ENCODE assay signal across 8 cellular contexts in genomic region chr7:142300689-142301088, GRCh38.
A peak's percentile ranks its signal among the peaks of the same experiment; 100 is the strongest.
DNase-seq lines count a peak whose midpoint lies in the region; ATAC-seq and TF ChIP-seq lines count a peak whose summit lies in the region.

No MANE protein-coding gene starts in this region.

- H3K27ac Mint-ChIP-seq in T-helper 2 cell treated with Interferon-gamma antibody and Interleukin-4, amounts not matched to agents 5 μg/mL and 100 μg/mL, for 36 hours: no peak overlapping the region

- DNase-seq in AG09309 (ENCODE audit: low read depth) (no peak), GM13977 (ENCODE audit: low spot score) (no peak), erythroblast (lab: John Stamatoyannopoulos, UW) (peak; percentile 10 to 34), OCI-M2 (lab: John Stamatoyannopoulos, UW; ENCODE audit: unreplicated experiment) (no peak), HK-2 (ENCODE audit: unreplicated experiment) (no peak)
- no peak for DNase-seq in T-helper 2 cell treated with Interferon-gamma antibody and Interleukin-4, amounts not matched to agents 5 μg/mL and 100 μg/mL, for 36 hours (ENCODE audit: low spot score)

- H3K4me3 ChIP-seq in AG09309 (ENCODE audit: control insufficient read depth, low read depth, low read length): no peak overlapping the region

- no peak for ATAC-seq in HG03135 (IDR thresholded peaks at IDR 0.05; ENCODE audit: unreplicated experiment)
- ATAC-seq in GM21447 (IDR thresholded peaks at IDR 0.05; ENCODE audit: unreplicated experiment): no peak

- no peak for TF ChIP-seq POLR2A in erythroblast (IDR thresholded peaks at IDR 0.05; ENCODE audit: low read length)

- TF ChIP-seq CTCF in AG09309 (IDR thresholded peaks at IDR 0.05; ENCODE audit: control insufficient read depth, insufficient read depth, low read depth, low read length, missing control alignments) (peak; percentile 4), GM13977 (IDR thresholded peaks at IDR 0.05; ENCODE audit: extremely low read depth, insufficient read depth, missing control alignments) (peak; percentile 43)

- H3K36me3 Mint-ChIP-seq in T-helper 2 cell treated with Interferon-gamma antibody and Interleukin-4, amounts not matched to agents 5 μg/mL and 100 μg/mL, for 36 hours (ENCODE audit: low read depth): no peaks in the 10 kb centered on the region

- H3K4me1 Mint-ChIP-seq in T-helper 2 cell treated with Interferon-gamma antibody and Interleukin-4, amounts not matched to agents 5 μg/mL and 100 μg/mL, for 36 hours (ENCODE audit: low read depth): peaks cover 5% of the 10 kb centered on the region

- in situ Hi-C loops in GM13977 (cut with MboI; ENCODE audit: low pct_unique_long_range_greater_than_20kb, low sequenced_read_pairs, unreplicated experiment): loop anchor here (10.0 kb wide), 1 partner anchor 54 kb away; no protein-coding TSS in a partner anchor

- no peaks in the 10 kb centered on the region for H3K9me3 Mint-ChIP-seq in T-helper 2 cell treated with Interferon-gamma antibody and Interleukin-4, amounts not matched to agents 5 μg/mL and 100 μg/mL, for 36 hours

- H3K27me3 Mint-ChIP-seq in T-helper 2 cell treated with Interferon-gamma antibody and Interleukin-4, amounts not matched to agents 5 μg/mL and 100 μg/mL, for 36 hours (ENCODE audit: low read depth): peaks cover 21% of the 10 kb centered on the region

- H3K4me3 Mint-ChIP-seq in T-helper 2 cell treated with Interferon-gamma antibody and Interleukin-4, amounts not matched to agents 5 μg/mL and 100 μg/mL, for 36 hours: peak overlapping the region; percentile 42

Comparison
In these comparisons a context has a peak if more than half of its experiments do, and no peak if none do; other contexts are left out.
1. DNase-seq: peak in erythroblast (2 of 2); none in AG09309 (single experiment), GM13977 (single experiment), T-helper 2 cell treated with Interferon-gamma antibody and Interleukin-4, amounts not matched to agents 5 μg/mL and 100 μg/mL, for 36 hours (single experiment), OCI-M2 (single experiment) and HK-2 (single experiment).